Comparison of ENCODE assay signal across 9 cellular contexts in the genomic region with DNA sequence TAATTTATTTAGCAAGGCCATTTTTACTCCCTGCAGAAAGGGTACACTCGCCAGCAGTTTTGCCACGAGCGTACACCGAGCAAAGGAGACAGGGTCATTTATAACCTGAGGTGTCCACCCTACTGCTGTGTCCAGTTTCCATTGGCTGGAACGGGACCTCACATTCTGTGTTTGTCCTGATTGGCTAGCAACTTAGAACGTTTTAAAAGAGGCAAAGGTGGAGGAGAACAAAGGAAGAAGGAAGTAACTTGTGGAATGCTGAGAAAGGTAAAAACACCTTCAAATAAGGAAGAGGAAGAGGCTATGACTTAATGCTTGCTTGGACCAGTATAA. TPM values are rescaled to one million over a fixed set of nuclear protein-coding genes. Genes with fewer than 3 reads are reported as not detected.
DNase-seq lines count a peak whose midpoint lies in the region; ATAC-seq and TF ChIP-seq lines count a peak whose summit lies in the region.
"Not testable (repeated sequence)": the region's sequence is repeated elsewhere in the genome, so short reads cannot be mapped to it uniquely, and the experiment has no call there.
"Had no signal": no experiment of that assay in that cellular context is flagged by ENCODE, and none has a peak within 500 bp of the region (broad histone marks: within the 10 kb centered on the region; RNA-seq: fewer than 3 reads in every experiment).

No MANE protein-coding gene starts in this region.

- TF ChIP-seq CTCF in SK-N-SH (IDR thresholded peaks at IDR 0.05); lower leg skin (IDR thresholded peaks at IDR 0.05): not testable (repeated sequence)

- 8% methylated on average over 6 of the region's 6 CpGs for WGBS in SK-N-SH (ENCODE audit: low lambda C conversion rate)
- 0 to 1% methylated on average over 6 of the region's 6 CpGs for WGBS in esophagus, 2 donors
- 0 to 1% methylated on average over 6 of the region's 6 CpGs for WGBS in lower leg skin, 2 donors

- not testable (repeated sequence) for H3K9me2 ChIP-seq in SK-N-SH

- H3K4me2 ChIP-seq in SK-N-SH (peak overlapping the region; percentile 89), skeletal muscle satellite cell (ENCODE audit: low read length) (peak overlapping the region; percentile 92)

- peaks cover 24% of the 10 kb centered on the region for H3K4me1 Mint-ChIP-seq in activated naive CD4-positive, alpha-beta T cell treated with anti-CD3 and anti-CD28 coated beads, Interleukin-2, amount 50 U/mL, for 24 hours

- CTCF ChIA-PET in SK-N-SH (lab: Yijun Ruan, JAX), result not testable (repeated sequence)

- H3K9me3 ChIP-seq in SK-N-SH; esophagus (ENCODE audit: control insufficient read depth in 2 of 2, insufficient read depth in 1 of 2, low read depth in 1 of 2, low read length in 1 of 2); skeletal muscle satellite cell (replicated peaks; ENCODE audit: low read length): not testable (repeated sequence)

- intact Hi-C loops in lower leg skin (cut with DNase I; ENCODE audit: low total_unique reads), result not testable (repeated sequence)

- not testable (repeated sequence) for H3K9me3 Mint-ChIP-seq in activated naive CD4-positive, alpha-beta T cell treated with anti-CD3 and anti-CD28 coated beads, Interleukin-2, amount 50 U/mL, for 24 hours

- H2AFZ ChIP-seq in SK-N-SH (ENCODE audit: low read depth), result peak overlapping the region; percentile 94

- H3F3A ChIP-seq in SK-N-SH (replicated peaks; ENCODE audit: insufficient read depth), result not testable (repeated sequence)

- ATAC-seq in GM18498 (IDR thresholded peaks at IDR 0.05; ENCODE audit: unreplicated experiment), result peak; percentile 22

- H3K27ac ChIP-seq in SK-N-SH (ENCODE audit: low read depth in 2 of 2, low read length in 1 of 2), result peak overlapping the region in 1 of 2 experiments; percentile 80; a peak in 1 of 4 replicates
- H3K27ac ChIP-seq in esophagus (ENCODE audit: low read depth in 2 of 2, low read length in 1 of 2), result peak overlapping the region; percentile 100

- H3K36me3 ChIP-seq in SK-N-SH (replicated peaks in 1 of 2; ENCODE audit: control insufficient read depth in 1 of 2, insufficient read depth in 2 of 2, low read length in 1 of 2); esophagus (ENCODE audit: control insufficient read depth in 2 of 2, insufficient read depth in 2 of 2, low read length in 1 of 2); skeletal muscle satellite cell (ENCODE audit: insufficient read depth, low read length): not testable (repeated sequence)

- H3K27ac Mint-ChIP-seq in activated naive CD4-positive, alpha-beta T cell treated with anti-CD3 and anti-CD28 coated beads, Interleukin-2, amount 50 U/mL, for 24 hours, result peak overlapping the region; percentile 92

- TF ChIP-seq RAD21 in SK-N-SH (IDR thresholded peaks at IDR 0.05; ENCODE audit: low read length), result not testable (repeated sequence)

- not testable (repeated sequence) for H3K27me3 Mint-ChIP-seq in activated naive CD4-positive, alpha-beta T cell treated with anti-CD3 and anti-CD28 coated beads, Interleukin-2, amount 50 U/mL, for 24 hours

- POLR2A ChIA-PET in SK-N-SH (lab: Yijun Ruan, JAX), result not testable (repeated sequence)

- peaks cover 22% of the 10 kb centered on the region; the same call in 1 of the 2 replicates for H3K27me3 ChIP-seq in SK-N-SH (ENCODE audit: insufficient read depth)
- not testable (repeated sequence) for H3K27me3 ChIP-seq in esophagus (ENCODE audit: control insufficient read depth in 1 of 2, insufficient read depth in 2 of 2, low read length in 2 of 2); skeletal muscle satellite cell (ENCODE audit: control insufficient read depth, insufficient read depth, low read length)

- H3K4me3 ChIP-seq in SK-N-SH (ENCODE audit: low read depth in 2 of 2, low read length in 1 of 2), result peak overlapping the region; percentile 70 to 77; a peak in 3 of 4 replicates
- H3K4me3 ChIP-seq in esophagus (ENCODE audit: low read depth in 1 of 2, low read length in 2 of 2), result peak overlapping the region in 1 of 2 donors; percentile 66
- peak overlapping the region; percentile 75 for H3K4me3 ChIP-seq in lower leg skin (ENCODE audit: low read depth, poor library complexity, severe bottlenecking)
- H3K4me3 ChIP-seq in skeletal muscle satellite cell (ENCODE audit: low read length), result peak overlapping the region; percentile 84

- TF ChIP-seq EP300 in SK-N-SH (IDR thresholded peaks at IDR 0.05; ENCODE audit: borderline replicate concordance in 1 of 2, low read depth in 1 of 2, low read length in 1 of 2), result not testable (repeated sequence)

- peak overlapping the region; percentile 86; the same call in 1 of the 2 replicates for H3K9ac ChIP-seq in SK-N-SH
- peak overlapping the region; percentile 92 for H3K9ac ChIP-seq in skeletal muscle satellite cell (ENCODE audit: low read depth, low read length)

- H3K4me3 Mint-ChIP-seq in activated naive CD4-positive, alpha-beta T cell treated with anti-CD3 and anti-CD28 coated beads, Interleukin-2, amount 50 U/mL, for 24 hours, result peak overlapping the region; percentile 98

- not testable (repeated sequence) for TF ChIP-seq POLR2A in lower leg skin (IDR thresholded peaks at IDR 0.05)

- DNase-seq in A172 (ENCODE audit: low spot score), result peak; percentile 85
- peak in 52 of 76 experiments; percentile 44 to 90 (median 74) for DNase-seq in HUDEP-2 (lab: John Stamatoyannopoulos, UW; ENCODE audit: unreplicated experiment in 76 of 76)
- DNase-seq in SK-N-SH; lower leg skin (ENCODE audit: low spot score in 2 of 2): not testable (repeated sequence)

- H4K20me1 ChIP-seq in SK-N-SH (ENCODE audit: insufficient read depth), result not testable (repeated sequence)

- not testable (repeated sequence) for H3K36me3 Mint-ChIP-seq in activated naive CD4-positive, alpha-beta T cell treated with anti-CD3 and anti-CD28 coated beads, Interleukin-2, amount 50 U/mL, for 24 hours

- H3K79me2 ChIP-seq in SK-N-SH (ENCODE audit: insufficient read depth), result not testable (repeated sequence)

- not testable (repeated sequence) for H3K4me1 ChIP-seq in SK-N-SH (ENCODE audit: control insufficient read depth in 1 of 2, insufficient read depth in 2 of 2, low read depth in 1 of 2, low read length in 1 of 2); esophagus (ENCODE audit: control insufficient read depth in 2 of 2, insufficient read depth in 2 of 2, low read length in 1 of 2); skeletal muscle satellite cell (ENCODE audit: control insufficient read depth, insufficient read depth, low read length)

TF ChIP-seq in SK-N-SH, 30 proteins besides CTCF, POLR2A, EP300 and RAD21:
- TF ChIP-seq, protein P1, sequence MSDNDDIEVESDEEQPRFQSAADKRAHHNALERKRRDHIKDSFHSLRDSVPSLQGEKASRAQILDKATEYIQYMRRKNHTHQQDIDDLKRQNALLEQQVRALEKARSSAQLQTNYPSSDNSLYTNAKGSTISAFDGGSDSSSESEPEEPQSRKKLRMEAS (IDR thresholded peaks at IDR 0.05; ENCODE audit: low read depth), result peak; percentile 4; the same call in 1 of the 2 replicates

RNA-seq across cellular contexts. Expression of a gene that starts 21.9 kb away (rescaled TPM):
- total RNA-seq in A172 (2014; rRNA removed; shearing (Covaris generic)), result not detected in 2 replicates
- polyA plus RNA-seq in SK-N-SH (2012; rRNA removed) (not detected in 2 replicates), esophagus (under 1 TPM in 1 of 2 donors, not detected in 1; 0.04 TPM)
- not detected in 2 replicates for polyA plus RNA-seq in SK-N-SH (2012; cell fraction: cytosol; rRNA removed)
- polyA plus RNA-seq in SK-N-SH (2012; cell fraction: nucleus; rRNA removed), result not detected in 2 replicates
- under 1 TPM in 2 of 4 donors, not detected in 2; 0.06 to 0.30 TPM for total RNA-seq in lower leg skin
- total RNA-seq in skeletal muscle satellite cell (2012; rRNA removed), result not detected in 2 replicates
- total RNA-seq: hepatocyte had no signal
- polyA plus RNA-seq: hepatocyte had no signal

RNA-seq across cellular contexts. Expression of a gene that starts 49.9 kb away (rescaled TPM):
- total RNA-seq in A172 (2014; rRNA removed; shearing (Covaris generic)), result not detected in 2 replicates
- polyA plus RNA-seq in SK-N-SH (2012; rRNA removed) (not detected in 2 replicates), esophagus (not detected)
- not detected in 2 replicates for polyA plus RNA-seq in SK-N-SH (2012; cell fraction: cytosol; rRNA removed)
- not detected in 2 replicates for polyA plus RNA-seq in SK-N-SH (2012; cell fraction: nucleus; rRNA removed)
- total RNA-seq in lower leg skin, result not detected
- not detected in 2 replicates for total RNA-seq in skeletal muscle satellite cell (2012; rRNA removed)
- total RNA-seq: hepatocyte had no signal
- polyA plus RNA-seq: hepatocyte had no signal
